ENCODE assay signal across 18 cellular contexts in the genomic region with DNA sequence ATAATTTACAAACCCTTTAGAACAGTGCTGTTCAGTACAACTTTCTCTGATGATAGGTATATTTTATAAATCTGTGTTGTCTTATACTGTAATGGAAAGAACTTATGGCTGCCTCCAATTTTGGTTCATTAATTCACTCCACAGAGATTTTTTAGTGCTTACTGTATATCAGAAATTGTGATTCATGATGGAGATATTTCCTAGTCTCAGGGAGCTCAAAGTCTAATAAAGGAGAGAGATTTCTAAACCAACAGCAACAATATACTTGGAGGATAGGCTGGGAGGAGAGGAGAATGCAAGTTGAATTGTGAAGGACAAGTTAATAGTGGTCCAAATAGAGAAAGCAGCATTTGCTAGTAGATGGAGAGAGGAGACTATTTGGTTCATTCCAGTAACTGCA.
DNase-seq lines count a peak whose midpoint lies in the region; ATAC-seq, FAIRE-seq and TF ChIP-seq lines count a peak whose summit lies in the region.
"Had no signal": no experiment of that assay in that cellular context is flagged by ENCODE, and none has a peak within 500 bp of the region (broad histone marks: within the 10 kb centered on the region; RNA-seq: fewer than 3 reads in every experiment).

No MANE protein-coding gene starts in this region.

- H3K9me3 ChIP-seq in upper lobe of left lung: no peaks in the 10 kb centered on the region

- H3K36me3 ChIP-seq in bronchial epithelial cell (ENCODE audit: control insufficient read depth, insufficient read depth, low read length) (no peaks in the 10 kb centered on the region), kidney epithelial cell (ENCODE audit: control insufficient read depth, insufficient read depth, low read length) (no peaks in the 10 kb centered on the region), upper lobe of left lung (no peaks in the 10 kb centered on the region)

- CTCF ChIA-PET in activated naive CD4-positive, alpha-beta T cell treated with anti-CD3 and anti-CD28 coated beads, Interleukin-2, amount 10 ng/mL, durations not matched to agents 7 days and 5 days (lab: Charles Lee): no interaction called here

- no peak for ATAC-seq in upper lobe of left lung (ENCODE audit: low FRiP score in 2 of 2)

- H3K27me3 ChIP-seq in bronchial epithelial cell (ENCODE audit: control insufficient read depth, insufficient read depth, low read length) (no peaks in the 10 kb centered on the region), kidney epithelial cell (ENCODE audit: control insufficient read depth, insufficient read depth, low read length) (no peaks in the 10 kb centered on the region), upper lobe of left lung (no peaks in the 10 kb centered on the region)

- no peak overlapping the region for H3K27ac Mint-ChIP-seq in activated naive CD4-positive, alpha-beta T cell treated with anti-CD3 and anti-CD28 coated beads, Interleukin-2, amount 10 ng/mL, durations not matched to agents 7 days and 5 days
- H3K27ac Mint-ChIP-seq: B cell, nephron had no signal

- H3K36me3 Mint-ChIP-seq in activated naive CD4-positive, alpha-beta T cell treated with anti-CD3 and anti-CD28 coated beads, Interleukin-2, amount 10 ng/mL, durations not matched to agents 7 days and 5 days: no peaks in the 10 kb centered on the region

- TF ChIP-seq EP300 in upper lobe of left lung (IDR thresholded peaks at IDR 0.05): no peak

- H3K4me1 Mint-ChIP-seq in activated naive CD4-positive, alpha-beta T cell treated with anti-CD3 and anti-CD28 coated beads, Interleukin-2, amount 10 ng/mL, durations not matched to agents 7 days and 5 days: no peaks in the 10 kb centered on the region
- H3K4me1 Mint-ChIP-seq: nephron had no signal

- FAIRE-seq in bronchial epithelial cell (lab: Jason Lieb, UNC): no peak
- FAIRE-seq: D721Med had no signal

- no peak for TF ChIP-seq POLR2A in upper lobe of left lung (IDR thresholded peaks at IDR 0.05)

- in situ Hi-C loops in KBM-7 (cut with MboI; ENCODE audit: low pct_unique_long_range_greater_than_20kb, low sequenced_read_pairs): no loop called here

- no peak overlapping the region for H3K27ac ChIP-seq in upper lobe of left lung

- H3K4me3 ChIP-seq in bronchial epithelial cell (ENCODE audit: low read depth, low read length) (no peak overlapping the region), kidney epithelial cell (ENCODE audit: low read depth, low read length) (no peak overlapping the region), upper lobe of left lung (no peak overlapping the region)

- no peaks in the 10 kb centered on the region for H3K9me3 Mint-ChIP-seq in activated naive CD4-positive, alpha-beta T cell treated with anti-CD3 and anti-CD28 coated beads, Interleukin-2, amount 10 ng/mL, durations not matched to agents 7 days and 5 days

- no peak for TF ChIP-seq CTCF in bronchial epithelial cell (IDR thresholded peaks at IDR 0.05; ENCODE audit: insufficient read depth, low read length, severe bottlenecking)
- TF ChIP-seq CTCF in kidney epithelial cell (IDR thresholded peaks at IDR 0.05; ENCODE audit: insufficient read depth, low read length, poor library complexity, severe bottlenecking): no peak
- TF ChIP-seq CTCF in upper lobe of left lung (IDR thresholded peaks at IDR 0.05): no peak

- H3K27me3 Mint-ChIP-seq in activated naive CD4-positive, alpha-beta T cell treated with anti-CD3 and anti-CD28 coated beads, Interleukin-2, amount 10 ng/mL, durations not matched to agents 7 days and 5 days: no peaks in the 10 kb centered on the region

- H3K4me1 ChIP-seq in upper lobe of left lung: no peaks in the 10 kb centered on the region

- DNase-seq in AG08395 (ENCODE audit: low spot score) (peak; percentile 46), LHCN-M2 (ENCODE audit: low read depth) (peak; percentile 70), bronchial epithelial cell (ENCODE audit: low read depth) (peak; percentile 62), kidney epithelial cell (ENCODE audit: low read depth) (peak; percentile 26), KBM-7 (no peak), upper lobe of left lung (no peak)
- no peak for DNase-seq in activated naive CD4-positive, alpha-beta T cell treated with anti-CD3 and anti-CD28 coated beads, Interleukin-2, amount 50 U/mL, for 16 hours
- DNase-seq in activated naive CD4-positive, alpha-beta T cell treated with anti-CD3 and anti-CD28 coated beads, Interleukin-2, amount 10 ng/mL, durations not matched to agents 7 days and 5 days: no peak
- DNase-seq: activated CD4-positive, alpha-beta T cell treated with anti-CD3 and anti-CD28 coated beads, Interleukin-2, amount 50 U/mL, for 1 hour; activated T-cell treated with anti-CD3 and anti-CD28 coated beads, Interleukin-2, amount 50 U/mL, for 48 hours; amygdala; cortex of kidney; NCI-H2171; retina; Right ventricle myocardium superior had no signal

- no peak overlapping the region for H3K4me3 Mint-ChIP-seq in activated naive CD4-positive, alpha-beta T cell treated with anti-CD3 and anti-CD28 coated beads, Interleukin-2, amount 10 ng/mL, durations not matched to agents 7 days and 5 days
- H3K4me3 Mint-ChIP-seq: B cell, nephron had no signal

Comparison
In these comparisons a context has a peak if more than half of its experiments do, and no peak if none do; other contexts are left out.
1. DNase-seq: peak in AG08395 (single experiment), LHCN-M2 (single experiment), bronchial epithelial cell (single experiment) and kidney epithelial cell (single experiment); none in activated naive CD4-positive, alpha-beta T cell treated with anti-CD3 and anti-CD28 coated beads, Interleukin-2, amount 50 U/mL, for 16 hours (single experiment), KBM-7 (single experiment), upper lobe of left lung (0 of 2) and activated naive CD4-positive, alpha-beta T cell treated with anti-CD3 and anti-CD28 coated beads, Interleukin-2, amount 10 ng/mL, durations not matched to agents 7 days and 5 days (single experiment).